23 cellular contexts compared by ENCODE assay signal in genomic region chr2:564471-565181, GRCh38.
DNase-seq lines count a peak whose midpoint lies in the region; ATAC-seq and TF ChIP-seq lines count a peak whose summit lies in the region.
"Had no signal": no experiment of that assay in that cellular context is flagged by ENCODE, and none has a peak within 500 bp of the region (broad histone marks: within the 10 kb centered on the region; RNA-seq: fewer than 3 reads in every experiment).

No MANE protein-coding gene starts in this region.

- H3K27me3 Mint-ChIP-seq in chondrocyte (ENCODE audit: low read depth) (peaks cover 11% of the 10 kb centered on the region), HFFc6 (ENCODE audit: insufficient read depth) (peaks cover 8% of the 10 kb centered on the region)

- H3K36me3 ChIP-seq in Panc1 (ENCODE audit: control insufficient read depth, insufficient read depth, low read length) (no peaks in the 10 kb centered on the region), neuronal stem cell (replicated peaks in 1 of 2; ENCODE audit: control insufficient read depth in 2 of 2, insufficient read depth in 2 of 2, low read length in 2 of 2) (no peaks in the 10 kb centered on the region)
- H3K36me3 ChIP-seq: BE2C, BLaER1 had no signal

- H4K91ac ChIP-seq in neuronal stem cell (ENCODE audit: low read depth, low read length, poor library complexity), result no peak overlapping the region

- H3K9me3 Mint-ChIP-seq in chondrocyte (ENCODE audit: low read depth) (no peaks in the 10 kb centered on the region), HFFc6 (no peaks in the 10 kb centered on the region; the same call in 1 of the 2 replicates)

- intact Hi-C loops in Panc1 (cut with micrococcal nuclease; ENCODE audit: unreplicated experiment), result no loop called here

- H3K4me1 ChIP-seq in Panc1 (ENCODE audit: control insufficient read depth, insufficient read depth, low read length), result 0 out of 2 replicates have a peak, but pooled peaks cover 3% of the 10 kb centered on the region
- peaks cover 0 to 2% of the 10 kb centered on the region in 2 donors for H3K4me1 ChIP-seq in neuronal stem cell (ENCODE audit: control insufficient read depth in 2 of 2, insufficient read depth in 1 of 2, low read depth in 1 of 2, low read length in 2 of 2)
- H3K4me1 ChIP-seq: BLaER1 had no signal

- H3K27ac ChIP-seq in Panc1 (ENCODE audit: low read length), result no peak overlapping the region
- H3K27ac ChIP-seq in neuronal stem cell (replicated peaks; ENCODE audit: low read length), result no peak overlapping the region
- H3K27ac ChIP-seq: BLaER1 had no signal

- H3K4me2 ChIP-seq in neuronal stem cell (ENCODE audit: insufficient read depth, low read length, poor library complexity, severe bottlenecking), result no peak overlapping the region
- H3K4me2 ChIP-seq: BLaER1 had no signal

- H3K4me3 ChIP-seq in Panc1 (ENCODE audit: low read depth in 2 of 2, low read length in 2 of 2) (no peak overlapping the region), neuronal stem cell (ENCODE audit: low read length in 2 of 2) (peak overlapping the region in 1 of 2 donors; percentile 17)
- H3K4me3 ChIP-seq: BLaER1 had no signal

- no peak for ATAC-seq in Panc1
- no peak for ATAC-seq in GM19452 (IDR thresholded peaks at IDR 0.05; ENCODE audit: unreplicated experiment)
- no peak for ATAC-seq in GM18519 (IDR thresholded peaks at IDR 0.05; ENCODE audit: low FRiP score, unreplicated experiment)

- H2AK5ac ChIP-seq in neuronal stem cell (ENCODE audit: low read depth, low read length), result no peak overlapping the region

- no peak overlapping the region for H3K27ac Mint-ChIP-seq in chondrocyte (ENCODE audit: unreplicated experiment)
- no peak overlapping the region for H3K27ac Mint-ChIP-seq in HFFc6
- H3K27ac Mint-ChIP-seq: CD14-positive monocyte; CD4-positive, alpha-beta memory T cell; CD4-positive, CD25-positive, alpha-beta regulatory T cell; CD8-positive, alpha-beta memory T cell had no signal

- DNase-seq in Panc1 (ENCODE audit: low read depth, low spot score), result no peak
- peak; percentile 63 for DNase-seq in chondrocyte (ENCODE audit: low spot score)
- no peak for DNase-seq in neuronal stem cell (ENCODE audit: low spot score)
- DNase-seq in HFFc6, result no peak
- DNase-seq: 8988T; ACHN; BE2C; C1 segment of cervical spinal cord; CD4-positive, alpha-beta memory T cell; CD4-positive, CD25-positive, alpha-beta regulatory T cell; CD8-positive, alpha-beta memory T cell; COR-L47; DMS 273 treated with DMSO at 0.1 percent for 48 hours; DMS153; DMS53; DMS79; DND-41; EL; GDM1 had no signal

- no CpG with 5 or more reads among the region's 19 CpGs for WGBS in neuronal stem cell (ENCODE audit: extremely low coverage in 2 of 2, insufficient read length in 2 of 2, insufficient replicate concordance in 1 of 2), 2 donors

- peak overlapping the region; percentile 47 for H3K23ac ChIP-seq in neuronal stem cell (ENCODE audit: low read depth, low read length, poor library complexity)

- H2BK120ac ChIP-seq in neuronal stem cell (ENCODE audit: low read depth, low read length), result no peak overlapping the region

- no peak overlapping the region for H4K8ac ChIP-seq in neuronal stem cell (ENCODE audit: low read depth, low read length)

- CTCF ChIA-PET in Panc1 (lab: Charles Lee), result no interaction called here

- H2BK12ac ChIP-seq in neuronal stem cell (ENCODE audit: low read length), result no peak overlapping the region

- peaks cover 34% of the 10 kb centered on the region for H3K4me1 Mint-ChIP-seq in chondrocyte (ENCODE audit: low read depth)
- peaks cover 26% of the 10 kb centered on the region for H3K4me1 Mint-ChIP-seq in HFFc6 (ENCODE audit: low read depth)
- H3K4me1 Mint-ChIP-seq: CD14-positive monocyte; CD4-positive, CD25-positive, alpha-beta regulatory T cell had no signal

- TF ChIP-seq CTCF in Panc1 (IDR thresholded peaks at IDR 0.05), result 0 out of 2 replicates have a peak, but pooled peaks have one; percentile 5
- no peak for TF ChIP-seq CTCF in chondrocyte (IDR thresholded peaks at IDR 0.05)
- no peak for TF ChIP-seq CTCF in HFFc6 (IDR thresholded peaks at IDR 0.05)

- H2AFZ ChIP-seq in neuronal stem cell (ENCODE audit: low read length), result no peak overlapping the region

- H2BK5ac ChIP-seq in neuronal stem cell (ENCODE audit: low read length), result peak overlapping the region; percentile 29

- H3K27me3 ChIP-seq in Panc1 (ENCODE audit: control insufficient read depth, insufficient read depth, low read length) (peaks cover 20% of the 10 kb centered on the region), neuronal stem cell (ENCODE audit: control insufficient read depth in 3 of 3, insufficient read depth in 3 of 3, low read depth in 1 of 3, low read length in 3 of 3) (peaks cover 0 to 5% (median 0%) of the 10 kb centered on the region in 3 experiments)
- H3K27me3 ChIP-seq: BE2C, BLaER1 had no signal

- in situ Hi-C loops in Panc1 (cut with HindIII; ENCODE audit: low pct_unique_long_range_greater_than_20kb, low sequenced_read_pairs), result no loop called here

- H3K14ac ChIP-seq in neuronal stem cell (ENCODE audit: low read length), result peak overlapping the region; percentile 63

- H2BK15ac ChIP-seq in neuronal stem cell (ENCODE audit: low read length), result no peak overlapping the region

- H3K4me3 Mint-ChIP-seq in chondrocyte (ENCODE audit: unreplicated experiment), result no peak overlapping the region
- no peak overlapping the region for H3K4me3 Mint-ChIP-seq in HFFc6
- H3K4me3 Mint-ChIP-seq: CD4-positive, alpha-beta memory T cell; CD4-positive, CD25-positive, alpha-beta regulatory T cell; CD8-positive, alpha-beta memory T cell had no signal

- no peak overlapping the region for H3K9ac ChIP-seq in neuronal stem cell (ENCODE audit: low read depth, low read length, poor library complexity)
- H3K9ac ChIP-seq: BLaER1 had no signal

- POLR2A ChIA-PET in Panc1 (lab: Charles Lee), result no interaction called here

- peaks cover 1% of the 10 kb centered on the region for H3K79me1 ChIP-seq in neuronal stem cell (ENCODE audit: low read depth, low read length)

- H3K18ac ChIP-seq in neuronal stem cell (ENCODE audit: low read length), result peak overlapping the region; percentile 68

- no TSS peak for BruUV-seq in Panc1 (replicated peaks; lab: Mats Ljungman, UMichigan)

- no peaks in the 10 kb centered on the region for H3K36me3 Mint-ChIP-seq in chondrocyte (ENCODE audit: low read depth)
- H3K36me3 Mint-ChIP-seq in HFFc6 (ENCODE audit: low read depth), result no peaks in the 10 kb centered on the region
- H3K36me3 Mint-ChIP-seq: CD14-positive monocyte; CD4-positive, alpha-beta memory T cell; CD4-positive, CD25-positive, alpha-beta regulatory T cell; CD8-positive, alpha-beta memory T cell had no signal

- H3K9me3 ChIP-seq in Panc1 (ENCODE audit: control insufficient read depth, insufficient read depth, low read depth, low read length) (no peaks in the 10 kb centered on the region), neuronal stem cell (replicated peaks in 1 of 2; ENCODE audit: control insufficient read depth in 2 of 2, insufficient read depth in 1 of 2, low read depth in 1 of 2, low read length in 2 of 2) (peaks cover 0 to 2% of the 10 kb centered on the region in 2 donors)
- H3K9me3 ChIP-seq: BE2C, BLaER1 had no signal

- no peak overlapping the region for H3K4ac ChIP-seq in neuronal stem cell (ENCODE audit: low read length)
